In the genomic region with DNA sequence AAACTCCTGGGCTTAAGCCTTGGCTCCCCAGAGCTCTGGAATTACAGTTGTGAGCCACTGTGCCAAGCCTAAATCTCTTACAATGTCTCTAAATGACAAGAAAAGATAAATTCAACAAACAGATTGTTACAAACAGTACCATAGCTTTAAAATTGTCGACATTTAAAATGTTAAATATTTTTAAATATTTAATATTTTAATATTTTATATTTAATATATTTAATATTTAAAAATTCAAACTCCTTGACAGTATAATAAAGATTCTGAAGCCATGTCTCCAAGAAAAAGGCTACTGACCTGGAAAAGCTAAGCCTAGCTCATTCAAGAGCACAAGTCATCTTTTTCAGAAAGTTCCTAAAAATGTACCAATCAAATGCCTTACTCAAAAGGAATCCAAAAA, we compare ENCODE assay signal across 28 cellular contexts.
"Had no signal": no experiment of that assay in that cellular context is flagged by ENCODE, and none has a peak within 500 bp of the region (broad histone marks: within the 10 kb centered on the region; RNA-seq: fewer than 3 reads in every experiment).

No MANE protein-coding gene starts in this region.

- H3K4me3 ChIP-seq: colonic mucosa, coronary artery, dorsolateral prefrontal cortex, esophagus muscularis mucosa, esophagus squamous epithelium, gastrocnemius medialis, gastroesophageal sphincter, heart left ventricle, heart right ventricle had no signal

- ATAC-seq: effector memory CD8-positive, alpha-beta T cell; esophagus mucosa; foreskin keratinocyte; gastrocnemius medialis; gastroesophageal sphincter; heart left ventricle; heart right ventricle had no signal

- DNase-seq: colonic mucosa; cortex of kidney; dermis blood vessel endothelial cell; effector CD4-positive, alpha-beta T cell; effector CD8-positive, alpha-beta T cell; effector memory CD4-positive, alpha-beta T cell; effector memory CD8-positive, alpha-beta T cell; endodermal cell; erythroblast; esophagus squamous epithelium; foreskin fibroblast; foreskin keratinocyte; gastrocnemius medialis; glutamatergic neuron; head of caudate nucleus; heart left ventricle; heart right ventricle had no signal

- H3K4me3 Mint-ChIP-seq: dendritic cell treated with granulocyte-macrophage colony-stimulating factor and Interleukin-4, amounts not matched to agents 40 ng/mL and 50 ng/mL, for 4 days; endodermal cell had no signal

- H3K9me3 ChIP-seq: colonic mucosa, gastrocnemius medialis had no signal

- H3K36me3 ChIP-seq: colonic mucosa, gastrocnemius medialis, gastroesophageal sphincter had no signal

- H3K27me3 Mint-ChIP-seq: dendritic cell treated with granulocyte-macrophage colony-stimulating factor and Interleukin-4, amounts not matched to agents 40 ng/mL and 50 ng/mL, for 4 days; effector memory CD8-positive, alpha-beta T cell had no signal

- H3K27ac ChIP-seq: colonic mucosa, coronary artery, dorsolateral prefrontal cortex, epithelial cell of prostate, esophagus muscularis mucosa, esophagus squamous epithelium, foreskin keratinocyte, gastrocnemius medialis, gastroesophageal sphincter, heart left ventricle, heart right ventricle had no signal

- H3K4me1 ChIP-seq: colonic mucosa, esophagus muscularis mucosa, gastrocnemius medialis, gastroesophageal sphincter, heart left ventricle, heart right ventricle had no signal

- H3K9me3 Mint-ChIP-seq: dendritic cell treated with granulocyte-macrophage colony-stimulating factor and Interleukin-4, amounts not matched to agents 40 ng/mL and 50 ng/mL, for 4 days; effector memory CD8-positive, alpha-beta T cell had no signal

- FAIRE-seq: colon, endometrium, endothelial cell of umbilical vein, frontal cortex had no signal

- H3K27ac Mint-ChIP-seq: dendritic cell treated with granulocyte-macrophage colony-stimulating factor and Interleukin-4, amounts not matched to agents 40 ng/mL and 50 ng/mL, for 4 days; endodermal cell had no signal

- H3K27me3 ChIP-seq: colonic mucosa, dorsolateral prefrontal cortex had no signal
